ENCODE assay signal across 8 cellular contexts in the genomic region with DNA sequence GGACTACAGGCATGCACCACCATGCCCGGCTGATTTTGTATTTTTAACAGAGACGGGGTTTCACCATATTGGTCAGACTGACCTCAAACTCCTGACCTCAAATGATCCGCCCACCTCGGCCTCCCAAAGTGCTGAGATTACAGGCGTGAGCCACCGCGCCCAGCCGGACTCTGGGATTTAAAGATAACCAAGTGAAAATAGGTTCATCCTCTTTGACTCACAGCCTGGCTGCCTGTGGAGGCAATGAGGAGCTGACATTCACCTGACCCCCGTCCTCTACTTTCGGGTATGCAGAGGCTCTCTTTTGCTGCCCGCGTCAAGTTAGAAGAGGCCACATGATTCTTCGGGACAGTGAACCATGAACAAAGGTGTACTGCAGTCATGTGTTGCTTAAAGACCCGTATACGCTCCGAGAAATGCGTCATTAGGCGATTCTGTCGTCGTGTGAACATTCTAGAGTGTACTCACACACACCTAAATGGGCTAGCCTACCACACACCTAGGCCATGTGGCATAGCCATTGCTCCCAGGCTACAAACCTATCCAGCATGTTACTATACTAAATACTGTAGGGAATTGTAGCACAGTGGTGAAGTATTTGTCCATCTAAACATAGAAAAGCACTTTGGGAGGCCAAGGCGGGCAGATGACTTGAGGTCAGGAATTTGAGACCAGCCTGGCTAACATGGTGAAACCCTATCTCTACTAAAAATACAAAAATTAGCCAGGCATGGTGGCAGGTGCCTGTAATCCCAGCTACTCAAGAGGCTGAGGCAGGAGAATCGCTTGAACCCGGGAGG. TPM values are rescaled to one million over a fixed set of nuclear protein-coding genes. Genes with fewer than 3 reads are reported as not detected.
DNase-seq lines count a peak whose midpoint lies in the region; ATAC-seq, FAIRE-seq and TF ChIP-seq lines count a peak whose summit lies in the region.
"Not testable (repeated sequence)": the region's sequence is repeated elsewhere in the genome, so short reads cannot be mapped to it uniquely, and the experiment has no call there.

No MANE protein-coding gene starts in this region.

- intact Hi-C loops in CD14-positive monocyte (cut with micrococcal nuclease): loop anchor here in 1 of 2 donors (1.0 kb wide), 1 partner anchor 11 kb away; no protein-coding TSS in a partner anchor
- intact Hi-C loops in activated CD8-positive, alpha-beta T cell treated with anti-CD3 and anti-CD28 coated beads for 36 hours (cut with micrococcal nuclease); HepG2 (cut with micrococcal nuclease; ENCODE audit: unreplicated experiment): not testable (repeated sequence)

- TF ChIP-seq POLR2A in HepG2 (IDR thresholded peaks at IDR 0.05; ENCODE audit: insufficient read depth in 1 of 2, low read depth in 2 of 2, low read length in 2 of 2): not testable (repeated sequence)

- not testable (repeated sequence) for H3K9me2 ChIP-seq in Loucy (replicated peaks; ENCODE audit: low read depth, low read length)

- TF ChIP-seq RAD21 in HepG2 (CRISPR knock-in tag; IDR thresholded peaks at IDR 0.05): not testable (repeated sequence)

- peak overlapping the region; percentile 95 to 98 (median 97) for H3K27ac Mint-ChIP-seq in CD14-positive monocyte
- peak overlapping the region; percentile 93 for H3K27ac Mint-ChIP-seq in activated CD8-positive, alpha-beta T cell treated with anti-CD3 and anti-CD28 coated beads for 36 hours
- peak overlapping the region; percentile 87 for H3K27ac Mint-ChIP-seq in activated naive CD8-positive, alpha-beta T cell treated with anti-CD3 and anti-CD28 coated beads, Interleukin-2, amount 50 U/mL, for 24 hours
- peak overlapping the region in 1 of 2 donors; percentile 98 for H3K27ac Mint-ChIP-seq in stimulated activated naive CD8-positive, alpha-beta T cell treated with anti-CD3 and anti-CD28 coated beads, Interleukin-15, amount 100 ng/mL, for 72 hours

- H3K79me2 ChIP-seq in Loucy (ENCODE audit: insufficient read depth, low read length); HepG2 (ENCODE audit: insufficient read depth, low read length): not testable (repeated sequence)

- H3K36me3 ChIP-seq in Loucy (ENCODE audit: insufficient read depth, low read length); HepG2 (replicated peaks in 1 of 2; ENCODE audit: control insufficient read depth in 1 of 2, insufficient read depth in 2 of 2, low read length in 2 of 2); neutrophil: not testable (repeated sequence)

- not testable (repeated sequence) for H3F3A ChIP-seq in Loucy (ENCODE audit: low read depth)

- CTCF ChIA-PET in activated CD8-positive, alpha-beta T cell treated with anti-CD3 and anti-CD28 coated beads for 36 hours (lab: Charles Lee): interaction anchor here (0.8 to 1.4 kb wide), 3 partner anchors 10 to 46 kb away, joined by 3 to 5 read pairs (median 4); no protein-coding TSS in a partner anchor
- CTCF ChIA-PET in HepG2 (lab: Yijun Ruan, JAX; ENCODE audit: low intra/inter-chr PET ratio, low total read pairs): not testable (repeated sequence)

- H3K4me3 ChIP-seq in Loucy (ENCODE audit: low read length, poor library complexity, severe bottlenecking): not testable (repeated sequence)
- H3K4me3 ChIP-seq in HepG2 (replicated peaks in 1 of 3; ENCODE audit: insufficient read depth in 1 of 3, low read depth in 2 of 3, low read length in 3 of 3) (0 out of 6 replicates have a peak overlapping the region, but pooled peaks of 1 of the 3 experiments have one; percentile 63), neutrophil (ENCODE audit: low read depth in 1 of 2, low read length in 1 of 2) (peak overlapping the region; percentile 64)

- POLR2A ChIA-PET in activated CD8-positive, alpha-beta T cell treated with anti-CD3 and anti-CD28 coated beads for 36 hours (lab: Charles Lee): interaction anchor here (25.2 to 29.4 kb wide), 3 partner anchors 2 to 70 kb away, joined by 700 to 960 read pairs (median 960); partner anchors contain the start of genes RNF157 and UBALD2
- POLR2A ChIA-PET in HepG2 (lab: Yijun Ruan, JAX): interaction anchor here (1.3 to 2.9 kb wide), 4 partner anchors 11 to 473 kb away, joined by 3 to 51 read pairs (median 6); partner anchors contain the start of genes RNF157 and UBALD2

- not testable (repeated sequence) for ATAC-seq in activated CD8-positive, alpha-beta T cell treated with anti-CD3 and anti-CD28 coated beads for 36 hours; activated naive CD8-positive, alpha-beta T cell treated with anti-CD3 and anti-CD28 coated beads, Interleukin-2, amount 50 U/mL, for 24 hours; HepG2; stimulated activated naive CD8-positive, alpha-beta T cell treated with anti-CD3 and anti-CD28 coated beads, Interleukin-15, amount 100 ng/mL, for 72 hours

- peak overlapping the region; percentile 65 for H3K27ac ChIP-seq in epithelial cell of prostate
- H3K27ac ChIP-seq in HepG2 (ENCODE audit: extremely low read length, insufficient read depth, low read length): not testable (repeated sequence)
- H3K27ac ChIP-seq in neutrophil: peak overlapping the region; percentile 99

- not testable (repeated sequence) for DNase-seq in CD14-positive monocyte (ENCODE audit: low spot score); activated naive CD8-positive, alpha-beta T cell treated with anti-CD3 and anti-CD28 coated beads, Interleukin-2, amount 50 U/mL, for 24 hours; epithelial cell of prostate (ENCODE audit: low read depth, low spot score); HepG2 (ENCODE audit: low spot score); stimulated activated naive CD8-positive, alpha-beta T cell treated with anti-CD3 and anti-CD28 coated beads, Interleukin-15, amount 100 ng/mL, for 72 hours
- peak; percentile 11 for DNase-seq in activated CD8-positive, alpha-beta T cell treated with anti-CD3 and anti-CD28 coated beads for 36 hours

- in situ Hi-C loops in HepG2 (cut with HindIII; ENCODE audit: extremely low pct_ligation_motif_present, low pct_unique_long_range_greater_than_20kb): not testable (repeated sequence)

- peaks cover 39% of the 10 kb centered on the region for H3K4me1 Mint-ChIP-seq in CD14-positive monocyte
- H3K4me1 Mint-ChIP-seq in activated CD8-positive, alpha-beta T cell treated with anti-CD3 and anti-CD28 coated beads for 36 hours (ENCODE audit: low read depth): peaks cover 52% of the 10 kb centered on the region
- peaks cover 52% of the 10 kb centered on the region for H3K4me1 Mint-ChIP-seq in activated naive CD8-positive, alpha-beta T cell treated with anti-CD3 and anti-CD28 coated beads, Interleukin-2, amount 50 U/mL, for 24 hours
- peaks cover 54% of the 10 kb centered on the region for H3K4me1 Mint-ChIP-seq in stimulated activated naive CD8-positive, alpha-beta T cell treated with anti-CD3 and anti-CD28 coated beads, Interleukin-15, amount 100 ng/mL, for 72 hours

- not testable (repeated sequence) for H3K9me3 Mint-ChIP-seq in CD14-positive monocyte; activated CD8-positive, alpha-beta T cell treated with anti-CD3 and anti-CD28 coated beads for 36 hours; activated naive CD8-positive, alpha-beta T cell treated with anti-CD3 and anti-CD28 coated beads, Interleukin-2, amount 50 U/mL, for 24 hours; stimulated activated naive CD8-positive, alpha-beta T cell treated with anti-CD3 and anti-CD28 coated beads, Interleukin-15, amount 100 ng/mL, for 72 hours

- 76% methylated on average over 23 of the region's 23 CpGs for WGBS in HepG2 (ENCODE audit: low lambda C conversion rate)

- not testable (repeated sequence) for TF ChIP-seq CTCF in CD14-positive monocyte (IDR thresholded peaks at IDR 0.05); Loucy (conservative IDR thresholded peaks at IDR 0.05; ENCODE audit: low read length); activated CD8-positive, alpha-beta T cell treated with anti-CD3 and anti-CD28 coated beads for 36 hours (IDR thresholded peaks at IDR 0.05); HepG2 (CRISPR knock-in tag; IDR thresholded peaks at IDR 0.05); neutrophil (IDR thresholded peaks at IDR 0.05)

- not testable (repeated sequence) for TF ChIP-seq EP300 in HepG2 (IDR thresholded peaks at IDR 0.05; ENCODE audit: low read depth in 2 of 2, low read length in 2 of 2); HepG2 (CRISPR knock-in tag; IDR thresholded peaks at IDR 0.05; ENCODE audit: borderline replicate concordance)

- not testable (repeated sequence) for H3K9me3 ChIP-seq in Loucy (ENCODE audit: insufficient read depth, low read depth, low read length); HepG2 (ENCODE audit: low read length); neutrophil

- H3K27me3 ChIP-seq in Loucy (ENCODE audit: insufficient read depth, low read length, poor library complexity, severe bottlenecking); HepG2 (ENCODE audit: control insufficient read depth in 1 of 2, insufficient read depth in 2 of 2, low read length in 2 of 2); neutrophil: not testable (repeated sequence)

- not testable (repeated sequence) for H3K27me3 Mint-ChIP-seq in CD14-positive monocyte (ENCODE audit: low read depth in 3 of 3); activated CD8-positive, alpha-beta T cell treated with anti-CD3 and anti-CD28 coated beads for 36 hours; activated naive CD8-positive, alpha-beta T cell treated with anti-CD3 and anti-CD28 coated beads, Interleukin-2, amount 50 U/mL, for 24 hours; stimulated activated naive CD8-positive, alpha-beta T cell treated with anti-CD3 and anti-CD28 coated beads, Interleukin-15, amount 100 ng/mL, for 72 hours

- not testable (repeated sequence) for H2AFZ ChIP-seq in Loucy (ENCODE audit: low read length); HepG2 (ENCODE audit: low read length)

- peak overlapping the region; percentile 36 for H3K9ac ChIP-seq in Loucy (ENCODE audit: low read depth, low read length, poor library complexity, severe bottlenecking)
- not testable (repeated sequence) for H3K9ac ChIP-seq in HepG2 (ENCODE audit: insufficient read depth, low read depth, low read length)

- H3K4me2 ChIP-seq in Loucy (ENCODE audit: low read depth, low read length, poor library complexity, severe bottlenecking): not testable (repeated sequence)
- H3K4me2 ChIP-seq in HepG2 (ENCODE audit: low read depth, low read length): peak overlapping the region; percentile 93

- H3K4me1 ChIP-seq in Loucy (ENCODE audit: insufficient read depth, low read length, poor library complexity, severe bottlenecking) (peaks cover 15% of the 10 kb centered on the region), HepG2 (ENCODE audit: insufficient read depth, low read length) (peaks cover 74% of the 10 kb centered on the region), neutrophil (ENCODE audit: control insufficient read depth in 1 of 2, insufficient read depth in 1 of 2, low read depth in 1 of 2, low read length in 1 of 2) (peaks cover 43 to 45% of the 10 kb centered on the region in 2 experiments)

- not testable (repeated sequence) for BruUV-seq in HepG2 (replicated peaks; lab: Mats Ljungman, UMichigan)

- H3K4me3 Mint-ChIP-seq in CD14-positive monocyte: peak overlapping the region; percentile 54 to 79
- peak overlapping the region; percentile 58 for H3K4me3 Mint-ChIP-seq in activated CD8-positive, alpha-beta T cell treated with anti-CD3 and anti-CD28 coated beads for 36 hours
- peak overlapping the region; percentile 48 for H3K4me3 Mint-ChIP-seq in activated naive CD8-positive, alpha-beta T cell treated with anti-CD3 and anti-CD28 coated beads, Interleukin-2, amount 50 U/mL, for 24 hours
- peak overlapping the region; percentile 77 to 82 for H3K4me3 Mint-ChIP-seq in stimulated activated naive CD8-positive, alpha-beta T cell treated with anti-CD3 and anti-CD28 coated beads, Interleukin-15, amount 100 ng/mL, for 72 hours

- not testable (repeated sequence) for FAIRE-seq in HepG2 (lab: Jason Lieb, UNC)

- H4K20me1 ChIP-seq in Loucy (ENCODE audit: insufficient read depth, low read length, poor library complexity, severe bottlenecking); HepG2 (ENCODE audit: insufficient read depth, low read length): not testable (repeated sequence)

- not testable (repeated sequence) for H3K36me3 Mint-ChIP-seq in CD14-positive monocyte; activated CD8-positive, alpha-beta T cell treated with anti-CD3 and anti-CD28 coated beads for 36 hours (ENCODE audit: low read depth); activated naive CD8-positive, alpha-beta T cell treated with anti-CD3 and anti-CD28 coated beads, Interleukin-2, amount 50 U/mL, for 24 hours (ENCODE audit: low read depth)

RNA-seq across cellular contexts. Expression of gene UBALD2, which starts 12.0 kb away (rescaled TPM):
- polyA plus RNA-seq in CD14-positive monocyte: 1 to 10 TPM; 1.4 to 2.2 TPM
- 100 to 1,000 TPM; 267 to 270 TPM for total RNA-seq in activated CD8-positive, alpha-beta T cell treated with anti-CD3 and anti-CD28 coated beads for 36 hours
- total RNA-seq in HepG2 (2016; rRNA removed; fragmentation: Illumina TruSeq; extraction: Trizol): 3.3 and 5.3 TPM in 2 replicates
- total RNA-seq in HepG2 (2016; cell fraction: cytosol; rRNA removed; fragmentation: Illumina TruSeq; extraction: Trizol; ENCODE audit: low read depth): 6.8 and 10.0 TPM in 2 replicates
- total RNA-seq in HepG2 (2016; cell fraction: insoluble cytoplasmic fraction; rRNA removed; fragmentation: Illumina TruSeq; extraction: Trizol): 4.4 and 4.5 TPM in 2 replicates
- total RNA-seq in HepG2 (2016; cell fraction: membrane; rRNA removed; fragmentation: Illumina TruSeq; extraction: Trizol): 9.1 and 9.4 TPM in 2 replicates
- 2.6 and 3.2 TPM in 2 replicates for total RNA-seq in HepG2 (2016; cell fraction: nucleus; rRNA removed; fragmentation: Illumina TruSeq; extraction: Trizol)
- polyA plus RNA-seq in HepG2 (2011; rRNA removed): 50.5 and 89.7 TPM in 2 replicates
- polyA plus RNA-seq in HepG2 (2011; cell fraction: cytosol; rRNA removed): 14.6 and 28.0 TPM in 2 replicates
- polyA plus RNA-seq in HepG2 (2011; cell fraction: nucleus; rRNA removed): 19.7 and 23.1 TPM in 2 replicates
- 16.6 and 21.8 TPM in 2 replicates for polyA plus RNA-seq in HepG2 (2012)
- polyA plus RNA-seq in HepG2 (2016; cell fraction: cytosol; fragmentation: Illumina TruSeq; extraction: Trizol; ENCODE audit: low read depth): 26.5 and 33.4 TPM in 2 replicates
- polyA plus RNA-seq in HepG2 (2016; cell fraction: insoluble cytoplasmic fraction; fragmentation: Illumina TruSeq; extraction: Trizol; ENCODE audit: low read depth): 15.4 and 17.2 TPM in 2 replicates
- polyA plus RNA-seq in HepG2 (2016; cell fraction: membrane; fragmentation: Illumina TruSeq; extraction: Trizol; ENCODE audit: low read depth): 28.1 and 30.3 TPM in 2 replicates
- 8.4 and 13.3 TPM in 2 replicates for polyA plus RNA-seq in HepG2 (2016; cell fraction: nucleus; fragmentation: Illumina TruSeq; extraction: Trizol; ENCODE audit: insufficient read depth, low read depth)
- polyA minus RNA-seq in HepG2 (2011; rRNA and poly(A)+ RNA removed; ENCODE audit: low replicate concordance): 24.6 and 37.9 TPM in 2 replicates
- 14.7 and 29.2 TPM in 2 replicates for polyA minus RNA-seq in HepG2 (2011; cell fraction: cytosol; rRNA and poly(A)+ RNA removed)
- polyA minus RNA-seq in HepG2 (2011; cell fraction: nucleus; rRNA and poly(A)+ RNA removed): 4.2 and 7.1 TPM in 2 replicates

RNA-seq across cellular contexts. Expression of gene RNF157, which starts 12.9 kb away (rescaled TPM):
- polyA plus RNA-seq in CD14-positive monocyte (not detected), HepG2 (2011; rRNA removed) (0.44 and 0.82 TPM in 2 replicates)
- total RNA-seq in activated CD8-positive, alpha-beta T cell treated with anti-CD3 and anti-CD28 coated beads for 36 hours: 10 to 100 TPM; 37.2 to 44.5 TPM
- total RNA-seq in HepG2 (2016; rRNA removed; fragmentation: Illumina TruSeq; extraction: Trizol): 1.4 and 1.5 TPM in 2 replicates
- total RNA-seq in HepG2 (2016; cell fraction: cytosol; rRNA removed; fragmentation: Illumina TruSeq; extraction: Trizol; ENCODE audit: low read depth): 1.0 and 1.9 TPM in 2 replicates
- 1.5 and 2.1 TPM in 2 replicates for total RNA-seq in HepG2 (2016; cell fraction: insoluble cytoplasmic fraction; rRNA removed; fragmentation: Illumina TruSeq; extraction: Trizol)
- 3.1 and 3.6 TPM in 2 replicates for total RNA-seq in HepG2 (2016; cell fraction: membrane; rRNA removed; fragmentation: Illumina TruSeq; extraction: Trizol)
- total RNA-seq in HepG2 (2016; cell fraction: nucleus; rRNA removed; fragmentation: Illumina TruSeq; extraction: Trizol): 1.0 and 2.8 TPM in 2 replicates
- polyA plus RNA-seq in HepG2 (2011; cell fraction: cytosol; rRNA removed): 0.52 and 0.71 TPM in 2 replicates
- polyA plus RNA-seq in HepG2 (2011; cell fraction: nucleus; rRNA removed): 0.42 TPM in 2 replicates
- 0.86 and 1.1 TPM in 2 replicates for polyA plus RNA-seq in HepG2 (2012)
- polyA plus RNA-seq in HepG2 (2016; cell fraction: cytosol; fragmentation: Illumina TruSeq; extraction: Trizol; ENCODE audit: low read depth): 1.7 and 2.0 TPM in 2 replicates
- 1.9 and 2.1 TPM in 2 replicates for polyA plus RNA-seq in HepG2 (2016; cell fraction: insoluble cytoplasmic fraction; fragmentation: Illumina TruSeq; extraction: Trizol; ENCODE audit: low read depth)
- 3.0 and 5.1 TPM in 2 replicates for polyA plus RNA-seq in HepG2 (2016; cell fraction: membrane; fragmentation: Illumina TruSeq; extraction: Trizol; ENCODE audit: low read depth)
- 1.8 and 3.8 TPM in 2 replicates for polyA plus RNA-seq in HepG2 (2016; cell fraction: nucleus; fragmentation: Illumina TruSeq; extraction: Trizol; ENCODE audit: insufficient read depth, low read depth)
- 0.66 and 3.2 TPM in 2 replicates for polyA minus RNA-seq in HepG2 (2011; rRNA and poly(A)+ RNA removed; ENCODE audit: low replicate concordance)
- polyA minus RNA-seq in HepG2 (2011; cell fraction: cytosol; rRNA and poly(A)+ RNA removed): 0.79 and 1.5 TPM in 2 replicates
- 0.77 and 0.99 TPM in 2 replicates for polyA minus RNA-seq in HepG2 (2011; cell fraction: nucleus; rRNA and poly(A)+ RNA removed)

RNA-seq across cellular contexts. Expression of gene QRICH2, which starts 54.9 kb away (rescaled TPM):
- polyA plus RNA-seq in CD14-positive monocyte (under 1 TPM in 1 of 2 donors, not detected in 1; 0.04 TPM), HepG2 (2011; rRNA removed) (5.7 and 11.5 TPM in 2 replicates)
- total RNA-seq in activated CD8-positive, alpha-beta T cell treated with anti-CD3 and anti-CD28 coated beads for 36 hours: under 1 TPM; 0.49 to 0.52 TPM
- 2.7 and 3.7 TPM in 2 replicates for total RNA-seq in HepG2 (2016; rRNA removed; fragmentation: Illumina TruSeq; extraction: Trizol)
- 3.1 and 3.3 TPM in 2 replicates for total RNA-seq in HepG2 (2016; cell fraction: cytosol; rRNA removed; fragmentation: Illumina TruSeq; extraction: Trizol; ENCODE audit: low read depth)
- total RNA-seq in HepG2 (2016; cell fraction: insoluble cytoplasmic fraction; rRNA removed; fragmentation: Illumina TruSeq; extraction: Trizol): 2.3 and 3.7 TPM in 2 replicates
- total RNA-seq in HepG2 (2016; cell fraction: membrane; rRNA removed; fragmentation: Illumina TruSeq; extraction: Trizol): 4.0 and 4.5 TPM in 2 replicates
- 4.4 and 6.1 TPM in 2 replicates for total RNA-seq in HepG2 (2016; cell fraction: nucleus; rRNA removed; fragmentation: Illumina TruSeq; extraction: Trizol)
- 3.4 and 3.8 TPM in 2 replicates for polyA plus RNA-seq in HepG2 (2011; cell fraction: cytosol; rRNA removed)
- 58.0 and 60.6 TPM in 2 replicates for polyA plus RNA-seq in HepG2 (2011; cell fraction: nucleus; rRNA removed)
- polyA plus RNA-seq in HepG2 (2012): 1.5 and 7.5 TPM in 2 replicates
- 0.94 and 1.1 TPM in 2 replicates for polyA plus RNA-seq in HepG2 (2016; cell fraction: cytosol; fragmentation: Illumina TruSeq; extraction: Trizol; ENCODE audit: low read depth)
- 1.2 TPM in 2 replicates for polyA plus RNA-seq in HepG2 (2016; cell fraction: insoluble cytoplasmic fraction; fragmentation: Illumina TruSeq; extraction: Trizol; ENCODE audit: low read depth)
- polyA plus RNA-seq in HepG2 (2016; cell fraction: membrane; fragmentation: Illumina TruSeq; extraction: Trizol; ENCODE audit: low read depth): 1.0 and 1.5 TPM in 2 replicates
- 10.2 and 12.1 TPM in 2 replicates for polyA plus RNA-seq in HepG2 (2016; cell fraction: nucleus; fragmentation: Illumina TruSeq; extraction: Trizol; ENCODE audit: insufficient read depth, low read depth)
- polyA minus RNA-seq in HepG2 (2011; rRNA and poly(A)+ RNA removed; ENCODE audit: low replicate concordance): 6.3 and 21.9 TPM in 2 replicates
- 2.5 and 3.3 TPM in 2 replicates for polyA minus RNA-seq in HepG2 (2011; cell fraction: cytosol; rRNA and poly(A)+ RNA removed)
- polyA minus RNA-seq in HepG2 (2011; cell fraction: nucleus; rRNA and poly(A)+ RNA removed): 12.0 and 17.0 TPM in 2 replicates

Comparison
In these comparisons a context has a peak if more than half of its experiments do, and no peak if none do; other contexts are left out.
1. RNA of gene UBALD2, which starts 12.0 kb away (total RNA-seq): 267 to 270 TPM in activated CD8-positive, alpha-beta T cell treated with anti-CD3 and anti-CD28 coated beads for 36 hours; 2.6 to 10.0 TPM in HepG2; every median in the first group is over 10 times any median in the second.
2. RNA of gene RNF157, which starts 12.9 kb away (total RNA-seq): 37.2 to 44.5 TPM in activated CD8-positive, alpha-beta T cell treated with anti-CD3 and anti-CD28 coated beads for 36 hours; 1.0 to 3.6 TPM in HepG2; every median in the first group is over 4 times any median in the second.
3. Peak in every context shown above with its lines, with median percentiles within 50 percentile points of each other: H3K4me3 Mint-ChIP-seq.